ENCODE assay signal across 1 cellular context in the genomic region with DNA sequence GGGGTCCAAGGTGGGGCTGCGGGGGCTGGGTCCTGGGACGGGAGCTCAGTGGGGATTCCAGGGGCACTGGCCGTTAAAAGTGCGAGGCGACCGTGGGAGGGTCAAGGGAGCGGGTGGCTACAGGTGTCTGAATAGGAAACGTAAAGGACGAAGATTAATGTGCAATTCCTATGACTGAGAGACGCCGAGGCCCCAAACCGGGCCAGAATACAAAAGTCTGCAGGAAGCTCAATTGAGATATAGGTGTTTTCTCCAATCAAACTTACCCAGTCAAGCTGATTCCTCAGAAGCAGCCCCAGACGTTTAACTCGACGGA.
TF ChIP-seq lines count a peak whose summit lies in the region.

PAFAH2 (minus strand) TSS at position 305 of the 316 bp plus-strand sequence. CDS start 7,247 bp downstream, outside the sequence.

TF ChIP-seq in K562, 482 proteins besides CTCF, POLR2A, EP300 and RAD21 (continued from another document):
- TF ChIP-seq TSHZ1 (CRISPR knock-in tag; IDR thresholded peaks at IDR 0.05) (no peak), NR1H2 (CRISPR knock-in tag; IDR thresholded peaks at IDR 0.05) (no peak)
